Comparison of ENCODE assay signal across 13 cellular contexts in genomic region chr1:42146127-42146915, GRCh38. TPM values are rescaled to one million over a fixed set of nuclear protein-coding genes. Genes with fewer than 3 reads are reported as not detected.
DNase-seq lines count a peak whose midpoint lies in the region; ATAC-seq, FAIRE-seq and TF ChIP-seq lines count a peak whose summit lies in the region.
"Had no signal": no experiment of that assay in that cellular context is flagged by ENCODE, and none has a peak within 500 bp of the region (broad histone marks: within the 10 kb centered on the region; RNA-seq: fewer than 3 reads in every experiment).

No MANE protein-coding gene starts in this region.

- H4K20me1 ChIP-seq in BLaER1 treated with 17β-estradiol and CSF1 and Interleukin-3, amounts not matched to agents 10 nM and 100 nM = no peaks in the 10 kb centered on the region
- H4K20me1 ChIP-seq in IMR-90 (ENCODE audit: insufficient read depth, low read length) = no peaks in the 10 kb centered on the region
- no peaks in the 10 kb centered on the region for H4K20me1 ChIP-seq in osteoblast (ENCODE audit: insufficient read depth, low read length)

- CTCF ChIA-PET in IMR-90 (lab: Yijun Ruan, JAX) = interaction anchor here (0.6 to 1.9 kb wide), 2 partner anchors 9 to 464 kb away, joined by 4 to 7 read pairs; no protein-coding TSS in a partner anchor
- CTCF ChIA-PET in CD8-positive, alpha-beta T cell (lab: Charles Lee) = interaction anchor here (2.0 kb wide), 1 partner anchor 27 kb away, joined by 11 read pairs; no protein-coding TSS in a partner anchor

- dilution Hi-C loops in IMR-90 (cut with HindIII; ENCODE audit: low sequenced_read_pairs, unreplicated experiment) = no loop called here

- H2AK9ac ChIP-seq in IMR-90 (replicated peaks; ENCODE audit: low read depth, low read length, poor library complexity) = peak overlapping the region; percentile 8

- H3K56ac ChIP-seq in IMR-90 (ENCODE audit: extremely low read depth, insufficient read depth, low read length) = no peak overlapping the region

- H3K9me3 Mint-ChIP-seq in CD8-positive, alpha-beta T cell = no peaks in the 10 kb centered on the region
- H3K9me3 Mint-ChIP-seq: CD8-positive, alpha-beta memory T cell had no signal

- H4K5ac ChIP-seq in IMR-90 (ENCODE audit: low read depth, low read length) = no peak overlapping the region

- H4K91ac ChIP-seq in IMR-90 (ENCODE audit: insufficient read depth, low read depth, low read length) = no peak overlapping the region

- intact Hi-C loops in IMR-90 (cut with micrococcal nuclease) = loop anchor here (2.0 to 10.0 kb wide), 7 partner anchors 316 to 611 kb away; partner anchors contain the start of genes CCDC30, PPIH and YBX1
- intact Hi-C loops in body of pancreas (cut with DNase I) = loop anchor here (10.0 kb wide), 1 partner anchor 598 kb away; the partner anchor contains the start of gene CLDN19
- intact Hi-C loops in CD8-positive, alpha-beta T cell (cut with DNase I, micrococcal nuclease) = loop anchor here (2.0 to 5.0 kb wide), 2 partner anchors 600 to 601 kb away; no protein-coding TSS in a partner anchor

- FAIRE-seq in GM12892 (lab: Jason Lieb, UNC) = no peak

- no peak for DNase-seq in IMR-90
- no peak for DNase-seq in body of pancreas
- DNase-seq in osteoblast (ENCODE audit: insufficient read length, low spot score, missing footprints) = peak; percentile 56
- DNase-seq in CD8-positive, alpha-beta T cell = no peak
- DNase-seq in GM12892 (ENCODE audit: insufficient read length) = no peak

- in situ Hi-C loops in IMR-90 (cut with MboI; ENCODE audit: low sequenced_read_pairs) = loop anchor here (10.0 kb wide), 1 partner anchor 572 kb away; no protein-coding TSS in a partner anchor

- no peak overlapping the region for H3K4me3 Mint-ChIP-seq in CD8-positive, alpha-beta T cell
- H3K4me3 Mint-ChIP-seq: CD8-positive, alpha-beta memory T cell had no signal

- H3K4me3 ChIP-seq in BLaER1 treated with 17β-estradiol and CSF1 and Interleukin-3, amounts not matched to agents 10 nM and 100 nM = no peak overlapping the region
- no peak overlapping the region for H3K4me3 ChIP-seq in IMR-90 (ENCODE audit: insufficient read depth, low read depth, low read length)
- H3K4me3 ChIP-seq in body of pancreas = no peak overlapping the region
- H3K4me3 ChIP-seq in osteoblast (ENCODE audit: insufficient read depth, low read length) = no peak overlapping the region
- H3K4me3 ChIP-seq in CD8-positive, alpha-beta T cell (ENCODE audit: low read depth, low read length) = no peak overlapping the region
- H3K4me3 ChIP-seq: Peyer's patch had no signal

- H3K23ac ChIP-seq in IMR-90 (ENCODE audit: low read depth, low read length) = no peak overlapping the region

- peaks cover 6% of the 10 kb centered on the region for H3K4me1 Mint-ChIP-seq in CD8-positive, alpha-beta T cell (ENCODE audit: low read depth)

- no peak for TF ChIP-seq RAD21 in IMR-90 (IDR thresholded peaks at IDR 0.05; ENCODE audit: low read length)

- H3K9ac ChIP-seq in BLaER1 treated with 17β-estradiol and CSF1 and Interleukin-3, amounts not matched to agents 10 nM and 100 nM = no peak overlapping the region
- no peak overlapping the region for H3K9ac ChIP-seq in IMR-90 (ENCODE audit: low read depth, low read length)

- no peaks in the 10 kb centered on the region for H3K36me3 Mint-ChIP-seq in CD8-positive, alpha-beta T cell

- H3K27me3 Mint-ChIP-seq in CD8-positive, alpha-beta T cell (ENCODE audit: low read depth) = peaks cover 21% of the 10 kb centered on the region

- no peak for TF ChIP-seq CTCF in IMR-90 (conservative IDR thresholded peaks at IDR 0.05; ENCODE audit: low read depth, low read length)
- no peak for TF ChIP-seq CTCF in body of pancreas (IDR thresholded peaks at IDR 0.05)
- TF ChIP-seq CTCF in osteoblast (IDR thresholded peaks at IDR 0.05; ENCODE audit: extremely low read depth, low read depth, low read length) = no peak
- no peak for TF ChIP-seq CTCF in CD8-positive, alpha-beta T cell (IDR thresholded peaks at IDR 0.05)

- BruUV-seq in IMR-90 (replicated peaks; lab: Mats Ljungman, UMichigan) = no TSS peak

- no peak overlapping the region for H2BK120ac ChIP-seq in IMR-90 (ENCODE audit: low read depth, low read length)

- H4K8ac ChIP-seq in IMR-90 (ENCODE audit: low read depth in 2 of 2, low read length in 2 of 2) = no peak overlapping the region

- H3K79me1 ChIP-seq in IMR-90 (ENCODE audit: low read depth in 1 of 2, low read length in 2 of 2) = no peaks in the 10 kb centered on the region

- peak overlapping the region; percentile 26 to 70 (median 63); a peak in 21 of 22 replicates for H3K4me2 ChIP-seq in BLaER1 treated with 17β-estradiol and CSF1 and Interleukin-3, amounts not matched to agents 10 nM and 100 nM
- H3K4me2 ChIP-seq in IMR-90 (ENCODE audit: low read depth, low read length) = no peak overlapping the region
- H3K4me2 ChIP-seq in osteoblast (ENCODE audit: insufficient read depth, low read length) = no peak overlapping the region

- no peak overlapping the region for H3K27ac Mint-ChIP-seq in CD8-positive, alpha-beta T cell
- H3K27ac Mint-ChIP-seq: CD8-positive, alpha-beta memory T cell had no signal

- H3K27ac ChIP-seq in BLaER1 treated with 17β-estradiol and CSF1 and Interleukin-3, amounts not matched to agents 10 nM and 100 nM = no peak overlapping the region
- H3K27ac ChIP-seq in IMR-90 (ENCODE audit: insufficient read depth, low read length) (no peak overlapping the region), body of pancreas (no peak overlapping the region), osteoblast (ENCODE audit: low read depth, low read length) (no peak overlapping the region)
- H3K27ac ChIP-seq in CD8-positive, alpha-beta T cell (ENCODE audit: low read depth, low read length) = no peak overlapping the region

- H3K4me1 ChIP-seq in BLaER1 treated with 17β-estradiol and CSF1 and Interleukin-3, amounts not matched to agents 10 nM and 100 nM = peaks cover 36 to 51% (median 40%) of the 10 kb centered on the region in 10 experiments
- H3K4me1 ChIP-seq in IMR-90 (ENCODE audit: control insufficient read depth, insufficient read depth, low read length) (no peaks in the 10 kb centered on the region), body of pancreas (peaks cover 12% of the 10 kb centered on the region), osteoblast (ENCODE audit: insufficient read depth, low read length) (no peaks in the 10 kb centered on the region)
- no peaks in the 10 kb centered on the region for H3K4me1 ChIP-seq in CD8-positive, alpha-beta T cell (ENCODE audit: insufficient read depth, low read length)

- H2BK5ac ChIP-seq in IMR-90 (ENCODE audit: low read depth, low read length, poor library complexity, severe bottlenecking) = no peak overlapping the region

- TF ChIP-seq POLR2A in IMR-90 (IDR thresholded peaks at IDR 0.05; ENCODE audit: low read depth, low read length) = no peak
- TF ChIP-seq POLR2A in body of pancreas (IDR thresholded peaks at IDR 0.05) = no peak
- TF ChIP-seq POLR2A in GM12892 (IDR thresholded peaks at IDR 0.05; ENCODE audit: low read depth, low read length) = no peak

- WGBS in IMR-90 (ENCODE audit: extremely low coverage in 2 of 2, insufficient read length in 1 of 2), 2 experiments = 45% methylated on average over 22 of the region's 28 CpGs; no CpG with 5 or more reads in 1 of the 2 experiments
- WGBS in body of pancreas, 2 donors = 37 to 46% methylated on average over 28 of the region's 28 CpGs

- H2AK5ac ChIP-seq in IMR-90 (ENCODE audit: low read depth, low read length) = no peak overlapping the region

- H3K79me2 ChIP-seq in osteoblast (ENCODE audit: insufficient read depth, low read length) = no peaks in the 10 kb centered on the region

- no peak overlapping the region for H2BK20ac ChIP-seq in IMR-90 (ENCODE audit: low read depth, low read length)

- no peak overlapping the region for H3K4ac ChIP-seq in IMR-90 (ENCODE audit: low read depth, low read length)

- POLR2A ChIA-PET in IMR-90 (lab: Charles Lee; ENCODE audit: unreplicated experiment) = no interaction called here
- POLR2A ChIA-PET in CD8-positive, alpha-beta T cell (lab: Charles Lee) = no interaction called here

- peak overlapping the region; percentile 37 for H2AFZ ChIP-seq in IMR-90 (replicated peaks; ENCODE audit: low read length, poor library complexity)
- H2AFZ ChIP-seq in osteoblast (ENCODE audit: low read length) = no peak overlapping the region

- no peaks in the 10 kb centered on the region for H3K36me3 ChIP-seq in BLaER1 treated with 17β-estradiol and CSF1 and Interleukin-3, amounts not matched to agents 10 nM and 100 nM
- H3K36me3 ChIP-seq in IMR-90 (ENCODE audit: control insufficient read depth, insufficient read depth, low read length) (no peaks in the 10 kb centered on the region), body of pancreas (replicated peaks in 1 of 2; ENCODE audit: insufficient read depth in 1 of 2, low read depth in 2 of 2) (no peaks in the 10 kb centered on the region), osteoblast (ENCODE audit: insufficient read depth, low read length) (no peaks in the 10 kb centered on the region)
- H3K36me3 ChIP-seq in CD8-positive, alpha-beta T cell (ENCODE audit: insufficient read depth, low read length) = no peaks in the 10 kb centered on the region
- H3K36me3 ChIP-seq: Peyer's patch had no signal

- no peaks in the 10 kb centered on the region for H3K9me3 ChIP-seq in BLaER1 treated with 17β-estradiol and CSF1 and Interleukin-3, amounts not matched to agents 10 nM and 100 nM (replicated peaks in 1 of 11)
- H3K9me3 ChIP-seq in IMR-90 (ENCODE audit: control insufficient read depth, insufficient read depth, low read length) = no peaks in the 10 kb centered on the region
- H3K9me3 ChIP-seq in body of pancreas = no peaks in the 10 kb centered on the region
- H3K9me3 ChIP-seq in osteoblast (ENCODE audit: low read depth, low read length) = no peaks in the 10 kb centered on the region
- H3K9me3 ChIP-seq in CD8-positive, alpha-beta T cell (ENCODE audit: low read length) = no peaks in the 10 kb centered on the region
- H3K9me3 ChIP-seq: Peyer's patch had no signal

- no peaks in the 10 kb centered on the region for H3K27me3 ChIP-seq in BLaER1 treated with 17β-estradiol and CSF1 and Interleukin-3, amounts not matched to agents 10 nM and 100 nM
- H3K27me3 ChIP-seq in IMR-90 (ENCODE audit: control insufficient read depth, insufficient read depth, low read length) (peaks cover 56% of the 10 kb centered on the region), body of pancreas (no peaks in the 10 kb centered on the region), osteoblast (ENCODE audit: insufficient read depth, low read length) (peaks cover 43% of the 10 kb centered on the region)
- no peaks in the 10 kb centered on the region for H3K27me3 ChIP-seq in CD8-positive, alpha-beta T cell (ENCODE audit: insufficient read depth, low read length)
- H3K27me3 ChIP-seq: Peyer's patch had no signal

- H2BK15ac ChIP-seq in IMR-90 (ENCODE audit: low read depth, low read length) = no peak overlapping the region

- no peaks in the 10 kb centered on the region; the same call in 1 of the 2 replicates for H3K9me1 ChIP-seq in IMR-90 (ENCODE audit: insufficient read depth, low read length)

- H3K18ac ChIP-seq in IMR-90 (ENCODE audit: low read depth, low read length) = no peak overlapping the region

- no peak for ATAC-seq in IMR-90 (ENCODE audit: low read depth)
- peak; percentile 3 for ATAC-seq in body of pancreas
- no peak for ATAC-seq in CD8-positive, alpha-beta T cell
- no peak for ATAC-seq in GM18868 (IDR thresholded peaks at IDR 0.05; ENCODE audit: unreplicated experiment)
- no peak for ATAC-seq in HG02798 (IDR thresholded peaks at IDR 0.05; ENCODE audit: poor library complexity, unreplicated experiment)

- no peak overlapping the region for H3K14ac ChIP-seq in IMR-90 (replicated peaks; ENCODE audit: low read depth, low read length)

RNA-seq across cellular contexts. Expression of gene GUCA2B, which starts 6.9 kb away (rescaled TPM):
- total RNA-seq in IMR-90 (2012; rRNA removed) (not detected in 2 replicates), body of pancreas (not detected), osteoblast (not detected in 2 replicates)
- not detected in 2 replicates for polyA plus RNA-seq in IMR-90 (2012; rRNA removed)
- polyA plus RNA-seq in IMR-90 (2012; cell fraction: cytosol; rRNA removed) = not detected in 2 replicates
- polyA plus RNA-seq in IMR-90 (2012; cell fraction: nucleus; rRNA removed; ENCODE audit: low replicate concordance) = not detected in 2 replicates
- not detected for total RNA-seq in CD8-positive, alpha-beta T cell
- not detected for polyA plus RNA-seq in GM12892 (2012; ENCODE audit: missing spikeins)
- total RNA-seq: A673; CD8-positive, alpha-beta memory T cell; Daoy; NCI-H460 had no signal
- polyA plus RNA-seq: CD8-positive, alpha-beta memory T cell had no signal

RNA-seq across cellular contexts. Expression of gene GUCA2A, which starts 18.2 kb away (rescaled TPM):
- total RNA-seq in IMR-90 (2012; rRNA removed) (not detected in 2 replicates), body of pancreas (not detected), osteoblast (not detected in 2 replicates)
- not detected in 2 replicates for polyA plus RNA-seq in IMR-90 (2012; rRNA removed)
- polyA plus RNA-seq in IMR-90 (2012; cell fraction: cytosol; rRNA removed) = not detected in 2 replicates
- not detected in 2 replicates for polyA plus RNA-seq in IMR-90 (2012; cell fraction: nucleus; rRNA removed; ENCODE audit: low replicate concordance)
- total RNA-seq in CD8-positive, alpha-beta T cell = not detected
- not detected for polyA plus RNA-seq in GM12892 (2012; ENCODE audit: missing spikeins)
- total RNA-seq: A673; CD8-positive, alpha-beta memory T cell; Daoy; NCI-H460 had no signal
- polyA plus RNA-seq: CD8-positive, alpha-beta memory T cell had no signal

Comparison
In these comparisons a context has a peak if more than half of its experiments do, and no peak if none do; other contexts are left out.
1. H3K4me2 ChIP-seq: peak in BLaER1 treated with 17β-estradiol and CSF1 and Interleukin-3, amounts not matched to agents 10 nM and 100 nM (11 of 11); none in IMR-90 (single experiment) and osteoblast (single experiment).